ENCODE assay signal across 8 cellular contexts in the genomic region with DNA sequence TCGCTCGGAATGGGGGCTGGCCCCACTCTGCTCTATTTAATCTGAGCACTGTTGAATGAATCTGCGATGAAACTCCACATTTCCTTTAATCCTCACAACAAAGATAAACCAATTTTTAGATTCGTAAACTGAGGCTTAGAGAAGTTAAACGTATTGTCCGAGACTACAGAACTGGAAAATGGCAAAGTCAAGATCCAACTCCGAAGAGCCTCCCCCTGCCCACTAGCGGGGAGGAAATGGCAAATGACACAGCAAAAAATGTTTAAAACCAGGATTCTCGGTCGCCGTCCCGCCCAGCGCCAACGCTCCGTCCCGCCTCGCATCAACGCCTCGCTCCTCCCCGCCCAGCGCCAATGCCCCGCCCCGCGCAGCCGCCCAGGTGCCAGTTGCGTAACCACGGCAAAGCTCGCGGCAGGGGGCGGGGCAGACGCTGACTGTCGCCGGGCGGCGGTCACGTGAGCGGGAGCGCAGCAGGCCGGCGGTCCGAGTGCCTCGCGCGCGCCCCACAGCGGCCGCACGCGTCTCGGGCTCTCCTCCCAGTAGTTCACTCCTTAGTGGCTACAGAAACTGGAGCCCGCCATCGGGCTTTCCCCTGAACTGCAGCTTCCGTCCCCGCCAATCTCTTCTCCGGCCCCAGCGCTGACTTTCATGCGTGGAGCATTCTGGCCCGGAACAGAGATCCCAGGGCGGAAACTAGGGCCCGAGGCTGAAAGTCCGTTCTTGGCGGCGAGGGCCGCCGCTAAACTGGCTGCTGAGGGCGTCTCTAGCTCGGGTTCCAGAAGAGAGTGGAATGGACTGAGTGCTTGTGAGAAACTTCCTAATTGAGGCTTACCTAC. TPM values are rescaled to one million over a fixed set of nuclear protein-coding genes. Genes with fewer than 3 reads are reported as not detected.
DNase-seq lines count a peak whose midpoint lies in the region; ATAC-seq and TF ChIP-seq lines count a peak whose summit lies in the region.

No MANE protein-coding gene starts in this region.

- POLR2A ChIA-PET in activated naive CD8-positive, alpha-beta T cell treated with anti-CD3 and anti-CD28 coated beads, Interleukin-2, amount 10 ng/mL, durations not matched to agents 7 days and 5 days (lab: Charles Lee) = interaction anchor here (0.5 to 2.8 kb wide), 25 partner anchors 9 to 222 kb away, joined by 3 to 78 read pairs (median 5); partner anchors contain the start of genes C12orf57, C1RL, CDCA3 and COPS7A

- no peaks in the 10 kb centered on the region for H3K9me3 Mint-ChIP-seq in activated naive CD8-positive, alpha-beta T cell treated with anti-CD3 and anti-CD28 coated beads, Interleukin-2, amount 10 ng/mL, durations not matched to agents 7 days and 5 days

- peak overlapping the region; percentile 91 for H3K27ac Mint-ChIP-seq in activated naive CD8-positive, alpha-beta T cell treated with anti-CD3 and anti-CD28 coated beads, Interleukin-2, amount 10 ng/mL, durations not matched to agents 7 days and 5 days

- H3K4me1 ChIP-seq in parathyroid adenoma = peaks cover 6% of the 10 kb centered on the region
- peaks cover 0 to 15% (median 5%) of the 10 kb centered on the region in 4 donors for H3K4me1 ChIP-seq in tibial nerve

- peak; percentile 53 to 89 for TF ChIP-seq POLR2A in tibial nerve (IDR thresholded peaks at IDR 0.05)

- intact Hi-C loops in Right ventricle myocardium superior (cut with DNase I) = no loop called here

- H3K4me3 ChIP-seq in parathyroid adenoma (ENCODE audit: low read depth, low read length) (peak overlapping the region; percentile 62), tibial nerve (peak overlapping the region; percentile 34 to 65 (median 60))

- ATAC-seq in HG02678 (IDR thresholded peaks at IDR 0.05; ENCODE audit: unreplicated experiment) (peak; percentile 93), Right ventricle myocardium superior (ENCODE audit: poor library complexity) (peak; percentile 99)
- ATAC-seq in activated naive CD8-positive, alpha-beta T cell treated with anti-CD3 and anti-CD28 coated beads, Interleukin-2, amount 10 ng/mL, durations not matched to agents 7 days and 5 days (ENCODE audit: low read depth) = peak; percentile 97

- no peaks in the 10 kb centered on the region for H3K9me3 ChIP-seq in parathyroid adenoma (ENCODE audit: control insufficient read depth, low read length)
- H3K9me3 ChIP-seq in tibial nerve = no peaks in the 10 kb centered on the region

- DNase-seq in NCI-H1105 treated with DMSO at 0.1 percent for 48 hours (lab: John Stamatoyannopoulos, UW) = peak; percentile 96
- peak; percentile 78 for DNase-seq in SKM-1 treated with dmso at 0.1 percent for 144 hours (lab: John Stamatoyannopoulos, UW; ENCODE audit: unreplicated experiment)
- peak; percentile 100 for DNase-seq in activated naive CD8-positive, alpha-beta T cell treated with anti-CD3 and anti-CD28 coated beads, Interleukin-2, amount 10 ng/mL, durations not matched to agents 7 days and 5 days
- DNase-seq in Right ventricle myocardium superior = peak; percentile 99
- peak; percentile 94 to 97 for DNase-seq in tibial nerve (ENCODE audit: low spot score in 2 of 2)

- peaks cover 2% of the 10 kb centered on the region for H3K36me3 Mint-ChIP-seq in activated naive CD8-positive, alpha-beta T cell treated with anti-CD3 and anti-CD28 coated beads, Interleukin-2, amount 10 ng/mL, durations not matched to agents 7 days and 5 days

- H3K27me3 ChIP-seq in parathyroid adenoma (ENCODE audit: control insufficient read depth, insufficient read depth, low read length) = no peaks in the 10 kb centered on the region
- H3K27me3 ChIP-seq in tibial nerve = no peaks in the 10 kb centered on the region

- peak overlapping the region; percentile 88 for H3K4me3 Mint-ChIP-seq in activated naive CD8-positive, alpha-beta T cell treated with anti-CD3 and anti-CD28 coated beads, Interleukin-2, amount 10 ng/mL, durations not matched to agents 7 days and 5 days

- H3K27ac ChIP-seq in parathyroid adenoma (peak overlapping the region; percentile 81), tibial nerve (peak overlapping the region; percentile 64 to 97 (median 92))

- no peaks in the 10 kb centered on the region for H3K79me2 ChIP-seq in parathyroid adenoma

- peak overlapping the region; percentile 78 for H3K4me2 ChIP-seq in parathyroid adenoma (ENCODE audit: low read length)

- WGBS in tibial nerve, 2 donors = 2% methylated on average over 40 to 67 of the region's 67 CpGs

- TF ChIP-seq CTCF in GM12873 (IDR thresholded peaks at IDR 0.05; ENCODE audit: insufficient read depth, low read depth, low read length, missing control alignments) (peak; percentile 75), parathyroid adenoma (IDR thresholded peaks at IDR 0.05) (peak; percentile 95), tibial nerve (IDR thresholded peaks at IDR 0.05) (peak; percentile 94 to 98 (median 95))

- peak overlapping the region; percentile 96 for H2AFZ ChIP-seq in parathyroid adenoma

- H3K4me1 Mint-ChIP-seq in activated naive CD8-positive, alpha-beta T cell treated with anti-CD3 and anti-CD28 coated beads, Interleukin-2, amount 10 ng/mL, durations not matched to agents 7 days and 5 days = peaks cover 17% of the 10 kb centered on the region

- no peak overlapping the region for H3K9ac ChIP-seq in parathyroid adenoma

- H3K27me3 Mint-ChIP-seq in activated naive CD8-positive, alpha-beta T cell treated with anti-CD3 and anti-CD28 coated beads, Interleukin-2, amount 10 ng/mL, durations not matched to agents 7 days and 5 days = no peaks in the 10 kb centered on the region

- TF ChIP-seq EP300 in tibial nerve (IDR thresholded peaks at IDR 0.05) = peak; percentile 79 to 95

- H3K36me3 ChIP-seq in parathyroid adenoma (ENCODE audit: control insufficient read depth, insufficient read depth, low read length) = no peaks in the 10 kb centered on the region
- no peaks in the 10 kb centered on the region for H3K36me3 ChIP-seq in tibial nerve

RNA-seq across cellular contexts. Expression of gene LRRC23, which starts 13.6 kb away (rescaled TPM):
- total RNA-seq in activated naive CD8-positive, alpha-beta T cell treated with anti-CD3 and anti-CD28 coated beads, Interleukin-2, amount 10 ng/mL, durations not matched to agents 7 days and 5 days = 1 to 10 TPM; 8.1 to 8.3 TPM
- total RNA-seq in Right ventricle myocardium superior = 8.2 TPM
- total RNA-seq in tibial nerve = 10 to 100 TPM; 11.6 to 17.2 (median 17.1) TPM

RNA-seq across cellular contexts. Expression of gene SPSB2, which starts 17.9 kb away (rescaled TPM):
- 10 to 100 TPM; 16.4 to 17.0 TPM for total RNA-seq in activated naive CD8-positive, alpha-beta T cell treated with anti-CD3 and anti-CD28 coated beads, Interleukin-2, amount 10 ng/mL, durations not matched to agents 7 days and 5 days
- 3.2 TPM for total RNA-seq in Right ventricle myocardium superior
- 10 to 100 TPM in 3 of 4 donors, 1 to 10 TPM in 1; 9.4 to 12.7 (median 11.8) TPM for total RNA-seq in tibial nerve

RNA-seq across cellular contexts. Expression of gene ENO2, which starts 23.4 kb away (rescaled TPM):
- total RNA-seq in activated naive CD8-positive, alpha-beta T cell treated with anti-CD3 and anti-CD28 coated beads, Interleukin-2, amount 10 ng/mL, durations not matched to agents 7 days and 5 days = 100 to 1,000 TPM; 231 to 242 TPM
- total RNA-seq in Right ventricle myocardium superior = 7.4 TPM
- 10 to 100 TPM; 14.0 to 25.8 (median 15.9) TPM for total RNA-seq in tibial nerve

RNA-seq across cellular contexts. Expression of gene TPI1, which starts 23.7 kb away (rescaled TPM):
- total RNA-seq in activated naive CD8-positive, alpha-beta T cell treated with anti-CD3 and anti-CD28 coated beads, Interleukin-2, amount 10 ng/mL, durations not matched to agents 7 days and 5 days = 1,000 to 10,000 TPM; 1,129 to 1,200 TPM
- 804 TPM for total RNA-seq in Right ventricle myocardium superior
- total RNA-seq in tibial nerve = 100 to 1,000 TPM; 189 to 346 (median 282) TPM

RNA-seq across cellular contexts. Expression of gene ATN1, which starts 36.8 kb away (rescaled TPM):
- 10 to 100 TPM; 31.0 to 31.3 TPM for total RNA-seq in activated naive CD8-positive, alpha-beta T cell treated with anti-CD3 and anti-CD28 coated beads, Interleukin-2, amount 10 ng/mL, durations not matched to agents 7 days and 5 days
- total RNA-seq in Right ventricle myocardium superior = 69.7 TPM
- 100 to 1,000 TPM in 3 of 4 donors, 10 to 100 TPM in 1; 92.2 to 260 (median 123) TPM for total RNA-seq in tibial nerve

Comparison
In these comparisons a context has a peak if more than half of its experiments do, and no peak if none do; other contexts are left out.
1. Peak in every context shown above with its lines: DNase-seq, ATAC-seq, H3K4me3 ChIP-seq and H3K27ac ChIP-seq.
2. RNA of gene ENO2, which starts 23.4 kb away (total RNA-seq): 231 to 242 TPM in activated naive CD8-positive, alpha-beta T cell treated with anti-CD3 and anti-CD28 coated beads, Interleukin-2, amount 10 ng/mL, durations not matched to agents 7 days and 5 days; 14.0 to 25.8 TPM in tibial nerve and 7.4 TPM in Right ventricle myocardium superior (single experiment); every median in the first group is over 4 times any median in the second.